In genomic region chr4:169757575-169758184, GRCh38 we compare ENCODE assay signal across 1 cellular context.
TF ChIP-seq lines count a peak whose summit lies in the region.

Gene HPF1 (minus strand): TSS chr4:169757944. CDS start chr4:169757877, 67 bp downstream.

TF ChIP-seq in K562, 482 proteins besides CTCF, POLR2A, EP300 and RAD21 (continued from another document and continues in another):
- TF ChIP-seq PRDM10 (IDR thresholded peaks at IDR 0.05; ENCODE audit: partially characterized antibody) (no peak), ZNF217 (CRISPR knock-in tag; IDR thresholded peaks at IDR 0.05) (no peak), SFPQ (IDR thresholded peaks at IDR 0.05; ENCODE audit: low read depth, low read length) (no peak), POU5F1 (IDR thresholded peaks at IDR 0.05; ENCODE audit: borderline replicate concordance, low read depth, low read length, partially characterized antibody) (no peak), SREBF2 (CRISPR knock-in tag; IDR thresholded peaks at IDR 0.05) (no peak), E2F8 (IDR thresholded peaks at IDR 0.05; ENCODE audit: low read depth, partially characterized antibody) (peak; percentile 95), ZNF24 (IDR thresholded peaks at IDR 0.05) (no peak), CHD1 (IDR thresholded peaks at IDR 0.05; ENCODE audit: low read length) (no peak), ZNF589 (CRISPR knock-in tag; IDR thresholded peaks at IDR 0.05; ENCODE audit: low read depth) (no peak), HMG20A (CRISPR knock-in tag; conservative IDR thresholded peaks at IDR 0.05) (no peak), CBX2 (IDR thresholded peaks at IDR 0.05; ENCODE audit: insufficient read depth, low read length, poor library complexity, severe bottlenecking) (no peak), ZNF263 (CRISPR knock-in tag; IDR thresholded peaks at IDR 0.05; ENCODE audit: borderline replicate concordance) (no peak), NRF1 (conservative IDR thresholded peaks at IDR 0.05 in 1 of 2, IDR thresholded peaks at IDR 0.05 in 1 of 2) (peak; percentile 76 to 81), ZNF121 (CRISPR knock-in tag; conservative IDR thresholded peaks at IDR 0.05) (no peak), MYNN (IDR thresholded peaks at IDR 0.05) (no peak), MYNN (CRISPR knock-in tag; IDR thresholded peaks at IDR 0.05) (no peak), ZFP30 (CRISPR knock-in tag; IDR thresholded peaks at IDR 0.05; ENCODE audit: borderline replicate concordance) (no peak), GTF2A2 (tag; IDR thresholded peaks at IDR 0.05) (no peak), SRSF1 (IDR thresholded peaks at IDR 0.05; ENCODE audit: low read depth, low read length) (no peak), ZBTB11 (CRISPR knock-in tag; IDR thresholded peaks at IDR 0.05) (peak in 2 of 3 experiments; percentile 19 to 87; a peak in 3 of 6 replicates), SIN3B (IDR thresholded peaks at IDR 0.05; ENCODE audit: low read depth) (no peak), ZNF444 (CRISPR knock-in tag; IDR thresholded peaks at IDR 0.05) (no peak), ZNF785 (CRISPR knock-in tag; IDR thresholded peaks at IDR 0.05) (no peak), BCL6 (CRISPR knock-in tag; IDR thresholded peaks at IDR 0.05) (no peak), ZNF12 (CRISPR knock-in tag; IDR thresholded peaks at IDR 0.05) (no peak), ILF3 (IDR thresholded peaks at IDR 0.05; ENCODE audit: borderline replicate concordance) (no peak), ZNF282 (CRISPR knock-in tag; IDR thresholded peaks at IDR 0.05) (no peak), OTX1 (CRISPR knock-in tag; IDR thresholded peaks at IDR 0.05) (no peak), HNRNPLL (IDR thresholded peaks at IDR 0.05; ENCODE audit: low read depth, low read length, poor library complexity, severe bottlenecking) (peak; percentile 50), ATF1 (CRISPR knock-in tag; IDR thresholded peaks at IDR 0.05) (no peak), ATF1 (tag; IDR thresholded peaks at IDR 0.05) (peak; percentile 67), MTF1 (CRISPR knock-in tag; IDR thresholded peaks at IDR 0.05; ENCODE audit: borderline replicate concordance) (no peak), XRCC4 (IDR thresholded peaks at IDR 0.05; ENCODE audit: extremely low read depth, insufficient read depth, insufficient read length) (no peak), LCOR (CRISPR knock-in tag; IDR thresholded peaks at IDR 0.05) (peak; percentile 94), ETV6 (IDR thresholded peaks at IDR 0.05; ENCODE audit: borderline replicate concordance in 1 of 2, low read depth in 2 of 2, low read length in 1 of 2) (peak in 1 of 2 experiments; percentile 76; a peak in 2 of 4 replicates), ETV6 (CRISPR knock-in tag; IDR thresholded peaks at IDR 0.05; ENCODE audit: borderline replicate concordance) (no peak), SMAD2 (IDR thresholded peaks at IDR 0.05; ENCODE audit: low read depth, low read length) (no peak), ILK (tag; IDR thresholded peaks at IDR 0.05; ENCODE audit: borderline replicate concordance, low read depth) (no peak), NBN (IDR thresholded peaks at IDR 0.05; ENCODE audit: low read depth) (no peak)
- TF ChIP-seq, protein P1, sequence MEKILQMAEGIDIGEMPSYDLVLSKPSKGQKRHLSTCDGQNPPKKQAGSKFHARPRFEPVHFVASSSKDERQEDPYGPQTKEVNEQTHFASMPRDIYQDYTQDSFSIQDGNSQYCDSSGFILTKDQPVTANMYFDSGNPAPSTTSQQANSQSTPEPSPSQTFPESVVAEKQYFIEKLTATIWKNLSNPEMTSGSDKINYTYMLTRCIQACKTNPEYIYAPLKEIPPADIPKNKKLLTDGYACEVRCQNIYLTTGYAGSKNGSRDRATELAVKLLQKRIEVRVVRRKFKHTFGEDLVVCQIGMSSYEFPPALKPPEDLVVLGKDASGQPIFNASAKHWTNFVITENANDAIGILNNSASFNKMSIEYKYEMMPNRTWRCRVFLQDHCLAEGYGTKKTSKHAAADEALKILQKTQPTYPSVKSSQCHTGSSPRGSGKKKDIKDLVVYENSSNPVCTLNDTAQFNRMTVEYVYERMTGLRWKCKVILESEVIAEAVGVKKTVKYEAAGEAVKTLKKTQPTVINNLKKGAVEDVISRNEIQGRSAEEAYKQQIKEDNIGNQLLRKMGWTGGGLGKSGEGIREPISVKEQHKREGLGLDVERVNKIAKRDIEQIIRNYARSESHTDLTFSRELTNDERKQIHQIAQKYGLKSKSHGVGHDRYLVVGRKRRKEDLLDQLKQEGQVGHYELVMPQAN (IDR thresholded peaks at IDR 0.05; ENCODE audit: borderline replicate concordance), result no peak
- TF ChIP-seq, protein P2, sequence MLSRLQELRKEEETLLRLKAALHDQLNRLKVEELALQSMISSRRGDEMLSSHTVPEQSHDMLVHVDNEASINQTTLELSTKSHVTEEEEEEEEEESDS (CRISPR knock-in tag; IDR thresholded peaks at IDR 0.05), result no peak
- TF ChIP-seq, protein P3, sequence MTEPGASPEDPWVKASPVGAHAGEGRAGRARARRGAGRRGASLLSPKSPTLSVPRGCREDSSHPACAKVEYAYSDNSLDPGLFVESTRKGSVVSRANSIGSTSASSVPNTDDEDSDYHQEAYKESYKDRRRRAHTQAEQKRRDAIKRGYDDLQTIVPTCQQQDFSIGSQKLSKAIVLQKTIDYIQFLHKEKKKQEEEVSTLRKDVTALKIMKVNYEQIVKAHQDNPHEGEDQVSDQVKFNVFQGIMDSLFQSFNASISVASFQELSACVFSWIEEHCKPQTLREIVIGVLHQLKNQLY (CRISPR knock-in tag; conservative IDR thresholded peaks at IDR 0.05), result no peak
- TF ChIP-seq, protein P4, sequence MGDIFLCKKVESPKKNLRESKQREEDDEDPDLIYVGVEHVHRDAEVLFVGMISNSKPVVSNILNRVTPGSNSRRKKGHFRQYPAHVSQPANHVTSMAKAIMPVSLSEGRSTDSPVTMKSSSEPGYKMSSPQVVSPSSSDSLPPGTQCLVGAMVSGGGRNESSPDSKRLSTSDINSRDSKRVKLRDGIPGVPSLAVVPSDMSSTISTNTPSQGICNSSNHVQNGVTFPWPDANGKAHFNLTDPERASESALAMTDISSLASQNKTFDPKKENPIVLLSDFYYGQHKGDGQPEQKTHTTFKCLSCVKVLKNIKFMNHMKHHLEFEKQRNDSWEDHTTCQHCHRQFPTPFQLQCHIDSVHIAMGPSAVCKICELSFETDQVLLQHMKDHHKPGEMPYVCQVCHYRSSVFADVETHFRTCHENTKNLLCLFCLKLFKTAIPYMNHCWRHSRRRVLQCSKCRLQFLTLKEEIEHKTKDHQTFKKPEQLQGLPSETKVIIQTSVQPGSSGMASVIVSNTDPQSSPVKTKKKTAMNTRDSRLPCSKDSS (IDR thresholded peaks at IDR 0.05; ENCODE audit: low read depth, partially characterized antibody), result no peak
- TF ChIP-seq, protein P5, sequence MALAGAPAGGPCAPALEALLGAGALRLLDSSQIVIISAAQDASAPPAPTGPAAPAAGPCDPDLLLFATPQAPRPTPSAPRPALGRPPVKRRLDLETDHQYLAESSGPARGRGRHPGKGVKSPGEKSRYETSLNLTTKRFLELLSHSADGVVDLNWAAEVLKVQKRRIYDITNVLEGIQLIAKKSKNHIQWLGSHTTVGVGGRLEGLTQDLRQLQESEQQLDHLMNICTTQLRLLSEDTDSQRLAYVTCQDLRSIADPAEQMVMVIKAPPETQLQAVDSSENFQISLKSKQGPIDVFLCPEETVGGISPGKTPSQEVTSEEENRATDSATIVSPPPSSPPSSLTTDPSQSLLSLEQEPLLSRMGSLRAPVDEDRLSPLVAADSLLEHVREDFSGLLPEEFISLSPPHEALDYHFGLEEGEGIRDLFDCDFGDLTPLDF (CRISPR knock-in tag; IDR thresholded peaks at IDR 0.05), result peak; percentile 79
